ENCODE assay signal across 24 cellular contexts in the genomic region with DNA sequence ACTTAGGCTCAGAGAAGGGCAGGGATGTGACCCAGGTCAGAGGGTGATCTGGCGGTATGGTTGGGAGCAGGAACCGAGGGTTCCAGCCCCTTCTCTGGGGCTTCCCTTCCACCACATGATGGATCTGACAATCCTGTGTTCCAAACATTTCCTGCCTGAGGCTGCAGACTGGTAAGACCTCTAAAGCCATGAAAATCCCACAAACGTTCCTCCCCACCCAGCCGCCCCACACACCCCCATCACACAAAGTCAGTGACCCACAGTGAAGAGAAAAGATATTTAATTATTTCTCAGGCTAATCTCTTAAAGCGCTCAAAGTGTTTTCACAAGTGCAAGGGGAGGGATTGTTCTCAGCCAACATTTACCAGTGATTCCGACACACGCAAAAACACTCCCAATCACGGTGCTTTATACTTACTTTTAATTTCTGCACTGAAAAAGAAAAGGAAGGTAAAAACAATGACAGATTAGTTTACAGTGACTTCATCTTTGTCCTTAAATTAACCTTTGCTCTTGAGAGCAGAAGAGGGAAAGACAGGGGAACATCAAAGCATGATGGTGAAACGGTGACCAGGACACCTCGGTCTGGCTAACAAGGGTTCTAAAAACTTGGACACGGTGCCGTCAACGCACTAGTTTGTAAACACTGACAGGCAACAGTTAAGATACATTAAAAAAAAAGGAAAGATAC. TPM values are rescaled to one million over a fixed set of nuclear protein-coding genes. Genes with fewer than 3 reads are reported as not detected.
A peak's percentile ranks its signal among the peaks of the same experiment; 100 is the strongest.
DNase-seq lines count a peak whose midpoint lies in the region; ATAC-seq and TF ChIP-seq lines count a peak whose summit lies in the region.
"Had no signal": no experiment of that assay in that cellular context is flagged by ENCODE, and none has a peak within 500 bp of the region (broad histone marks: within the 10 kb centered on the region; RNA-seq: fewer than 3 reads in every experiment).

No MANE protein-coding gene starts in this region.

- H3K9me3 ChIP-seq in gastroesophageal sphincter (no peaks in the 10 kb centered on the region), vagina (no peaks in the 10 kb centered on the region)
- H3K9me3 ChIP-seq: A549; BLaER1 treated with 17β-estradiol and CSF1 and Interleukin-3, amounts not matched to agents 10 nM and 100 nM; body of pancreas had no signal

- H3K9me3 Mint-ChIP-seq in activated T-cell treated with anti-CD3 and anti-CD28 coated beads, Interleukin-2, amount 50 U/mL, for 72 hours, result no peaks in the 10 kb centered on the region
- no peaks in the 10 kb centered on the region for H3K9me3 Mint-ChIP-seq in activated T-cell treated with anti-CD3 and anti-CD28 coated beads, Interleukin-2, amount 50 U/mL, for 4 hours
- H3K9me3 Mint-ChIP-seq in activated CD4-positive, alpha-beta memory T cell treated with anti-CD3 and anti-CD28 coated beads for 36 hours, result no peaks in the 10 kb centered on the region
- no peaks in the 10 kb centered on the region for H3K9me3 Mint-ChIP-seq in stimulated activated naive B cell treated with anti-CD40 and anti-IgM and Interleukin-4, amounts not matched to agents 10 μg/mL and 1 μg/mL and 100 μg/mL, for 72 hours
- H3K9me3 Mint-ChIP-seq: activated naive CD4-positive, alpha-beta T cell treated with anti-CD3 and anti-CD28 coated beads, Interleukin-2, amount 50 U/mL, for 24 hours had no signal

- H3K27me3 ChIP-seq in gastroesophageal sphincter (no peaks in the 10 kb centered on the region), vagina (no peaks in the 10 kb centered on the region)
- H3K27me3 ChIP-seq: BLaER1 treated with 17β-estradiol and CSF1 and Interleukin-3, amounts not matched to agents 10 nM and 100 nM; body of pancreas had no signal

- peaks cover 0 to 32% (median 0%) of the 10 kb centered on the region in 3 donors for H3K4me1 ChIP-seq in gastroesophageal sphincter
- H3K4me1 ChIP-seq in vagina, result no peaks in the 10 kb centered on the region
- H3K4me1 ChIP-seq: A549, body of pancreas had no signal

- DNase-seq in activated T-cell treated with anti-CD3 and anti-CD28 coated beads, Interleukin-2, amount 50 U/mL, for 72 hours, result no peak
- DNase-seq in activated T-cell treated with anti-CD3 and anti-CD28 coated beads, Interleukin-2, amount 50 U/mL, for 4 hours, result no peak
- no peak for DNase-seq in activated CD4-positive, alpha-beta memory T cell treated with anti-CD3 and anti-CD28 coated beads for 36 hours
- no peak for DNase-seq in stimulated activated naive B cell treated with anti-CD40 and anti-IgM and Interleukin-4, amounts not matched to agents 10 μg/mL and 1 μg/mL and 100 μg/mL, for 72 hours
- DNase-seq in vagina (ENCODE audit: extremely low spot score in 2 of 2) (no peak), AML-193 (lab: John Stamatoyannopoulos, UW) (no peak), SKM-1 treated with dmso at 0.1 percent for 144 hours (lab: John Stamatoyannopoulos, UW; ENCODE audit: unreplicated experiment) (no peak)
- DNase-seq: activated CD4-positive, alpha-beta T cell treated with anti-CD3 and anti-CD28 coated beads for 4 hours; cortex of kidney; left ventricle myocardium superior; NCI-H1436; NCI-H2171; NCI-H526; occipital lobe; retina; stimulated activated CD4-positive, alpha-beta T cell treated with anti-CD3 and anti-CD28 coated beads, Interleukin-4, amount 100 ng/mL, for 4 hours; substantia nigra had no signal

- H3K4me1 Mint-ChIP-seq in activated T-cell treated with anti-CD3 and anti-CD28 coated beads, Interleukin-2, amount 50 U/mL, for 72 hours (ENCODE audit: low read depth), result no peaks in the 10 kb centered on the region
- no peaks in the 10 kb centered on the region for H3K4me1 Mint-ChIP-seq in activated T-cell treated with anti-CD3 and anti-CD28 coated beads, Interleukin-2, amount 50 U/mL, for 4 hours (ENCODE audit: low read depth)
- H3K4me1 Mint-ChIP-seq in activated CD4-positive, alpha-beta memory T cell treated with anti-CD3 and anti-CD28 coated beads for 36 hours (ENCODE audit: low read depth), result peaks cover 11% of the 10 kb centered on the region
- no peaks in the 10 kb centered on the region for H3K4me1 Mint-ChIP-seq in stimulated activated naive B cell treated with anti-CD40 and anti-IgM and Interleukin-4, amounts not matched to agents 10 μg/mL and 1 μg/mL and 100 μg/mL, for 72 hours

- TF ChIP-seq POLR2A in gastroesophageal sphincter (IDR thresholded peaks at IDR 0.05), result no peak
- TF ChIP-seq POLR2A in vagina (IDR thresholded peaks at IDR 0.05), result no peak

- H3K4me3 ChIP-seq in gastroesophageal sphincter (no peak overlapping the region), vagina (no peak overlapping the region)
- H3K4me3 ChIP-seq: A549; BLaER1 treated with 17β-estradiol and CSF1 and Interleukin-3, amounts not matched to agents 10 nM and 100 nM; body of pancreas had no signal

- peak overlapping the region in 3 of 4 donors; percentile 60 to 65 (median 62) for H3K27ac ChIP-seq in gastroesophageal sphincter
- no peak overlapping the region for H3K27ac ChIP-seq in vagina
- H3K27ac ChIP-seq: A549; BLaER1 treated with 17β-estradiol and CSF1 and Interleukin-3, amounts not matched to agents 10 nM and 100 nM; body of pancreas; HL-60 had no signal

- no peaks in the 10 kb centered on the region for H3K27me3 Mint-ChIP-seq in activated T-cell treated with anti-CD3 and anti-CD28 coated beads, Interleukin-2, amount 50 U/mL, for 72 hours (ENCODE audit: low read depth)
- H3K27me3 Mint-ChIP-seq in activated T-cell treated with anti-CD3 and anti-CD28 coated beads, Interleukin-2, amount 50 U/mL, for 4 hours (ENCODE audit: low read depth), result no peaks in the 10 kb centered on the region
- H3K27me3 Mint-ChIP-seq in activated CD4-positive, alpha-beta memory T cell treated with anti-CD3 and anti-CD28 coated beads for 36 hours, result no peaks in the 10 kb centered on the region
- H3K27me3 Mint-ChIP-seq in stimulated activated naive B cell treated with anti-CD40 and anti-IgM and Interleukin-4, amounts not matched to agents 10 μg/mL and 1 μg/mL and 100 μg/mL, for 72 hours, result no peaks in the 10 kb centered on the region
- H3K27me3 Mint-ChIP-seq: activated naive CD4-positive, alpha-beta T cell treated with anti-CD3 and anti-CD28 coated beads, Interleukin-2, amount 50 U/mL, for 24 hours had no signal

- TF ChIP-seq EP300 in gastroesophageal sphincter (IDR thresholded peaks at IDR 0.05), result no peak

- TF ChIP-seq CTCF in gastroesophageal sphincter (IDR thresholded peaks at IDR 0.05) (no peak), vagina (IDR thresholded peaks at IDR 0.05) (no peak)

- peaks cover 0 to 73% of the 10 kb centered on the region in 2 donors for H3K36me3 ChIP-seq in gastroesophageal sphincter
- H3K36me3 ChIP-seq in vagina, result peaks cover 5 to 62% of the 10 kb centered on the region in 2 donors

- peaks cover 4 to 11% of the 10 kb centered on the region in 2 donors for H3K36me3 Mint-ChIP-seq in activated T-cell treated with anti-CD3 and anti-CD28 coated beads, Interleukin-2, amount 50 U/mL, for 72 hours (ENCODE audit: insufficient read depth in 2 of 2)
- peaks cover 32% of the 10 kb centered on the region for H3K36me3 Mint-ChIP-seq in activated T-cell treated with anti-CD3 and anti-CD28 coated beads, Interleukin-2, amount 50 U/mL, for 4 hours (ENCODE audit: insufficient read depth)
- H3K36me3 Mint-ChIP-seq in activated CD4-positive, alpha-beta memory T cell treated with anti-CD3 and anti-CD28 coated beads for 36 hours, result peaks cover 53% of the 10 kb centered on the region
- H3K36me3 Mint-ChIP-seq in stimulated activated naive B cell treated with anti-CD40 and anti-IgM and Interleukin-4, amounts not matched to agents 10 μg/mL and 1 μg/mL and 100 μg/mL, for 72 hours, result peaks cover 37 to 66% of the 10 kb centered on the region in 2 donors

- no peak for ATAC-seq in activated T-cell treated with anti-CD3 and anti-CD28 coated beads, Interleukin-2, amount 50 U/mL, for 72 hours (replicated peaks in 1 of 2)
- ATAC-seq in activated T-cell treated with anti-CD3 and anti-CD28 coated beads, Interleukin-2, amount 50 U/mL, for 4 hours, result no peak
- ATAC-seq in gastroesophageal sphincter, result no peak
- no peak for ATAC-seq in stimulated activated naive B cell treated with anti-CD40 and anti-IgM and Interleukin-4, amounts not matched to agents 10 μg/mL and 1 μg/mL and 100 μg/mL, for 72 hours (replicated peaks)
- ATAC-seq: body of pancreas, left ventricle myocardium superior had no signal

- POLR2A ChIA-PET in activated CD4-positive, alpha-beta memory T cell treated with anti-CD3 and anti-CD28 coated beads for 36 hours (lab: Charles Lee), result no interaction called here

- peak overlapping the region; percentile 33 for H3K27ac Mint-ChIP-seq in activated T-cell treated with anti-CD3 and anti-CD28 coated beads, Interleukin-2, amount 50 U/mL, for 72 hours
- H3K27ac Mint-ChIP-seq in activated CD4-positive, alpha-beta memory T cell treated with anti-CD3 and anti-CD28 coated beads for 36 hours, result peak overlapping the region; percentile 56
- H3K27ac Mint-ChIP-seq in stimulated activated naive B cell treated with anti-CD40 and anti-IgM and Interleukin-4, amounts not matched to agents 10 μg/mL and 1 μg/mL and 100 μg/mL, for 72 hours, result peak overlapping the region; percentile 47
- H3K27ac Mint-ChIP-seq: activated naive CD4-positive, alpha-beta T cell treated with anti-CD3 and anti-CD28 coated beads, Interleukin-2, amount 50 U/mL, for 24 hours had no signal

- H3K4me3 Mint-ChIP-seq in activated T-cell treated with anti-CD3 and anti-CD28 coated beads, Interleukin-2, amount 50 U/mL, for 72 hours, result no peak overlapping the region
- H3K4me3 Mint-ChIP-seq in activated T-cell treated with anti-CD3 and anti-CD28 coated beads, Interleukin-2, amount 50 U/mL, for 4 hours, result no peak overlapping the region
- H3K4me3 Mint-ChIP-seq in activated CD4-positive, alpha-beta memory T cell treated with anti-CD3 and anti-CD28 coated beads for 36 hours, result no peak overlapping the region
- H3K4me3 Mint-ChIP-seq in stimulated activated naive B cell treated with anti-CD40 and anti-IgM and Interleukin-4, amounts not matched to agents 10 μg/mL and 1 μg/mL and 100 μg/mL, for 72 hours, result no peak overlapping the region
- H3K4me3 Mint-ChIP-seq: activated naive CD4-positive, alpha-beta T cell treated with anti-CD3 and anti-CD28 coated beads, Interleukin-2, amount 50 U/mL, for 24 hours had no signal

- WGBS in gastroesophageal sphincter (ENCODE audit: low coverage in 1 of 2), 2 donors, result 81 to 82% methylated on average over 10 to 13 of the region's 13 CpGs

- intact Hi-C loops in activated CD4-positive, alpha-beta memory T cell treated with anti-CD3 and anti-CD28 coated beads for 36 hours (cut with micrococcal nuclease), result no loop called here
- intact Hi-C loops in vagina (cut with DNase I), result no loop called here

- CTCF ChIA-PET in activated CD4-positive, alpha-beta memory T cell treated with anti-CD3 and anti-CD28 coated beads for 36 hours (lab: Charles Lee), result no interaction called here

RNA-seq across cellular contexts. Expression of a gene that starts 42.4 kb away (rescaled TPM):
- 100 to 1,000 TPM; 304 to 326 TPM for total RNA-seq in activated T-cell treated with anti-CD3 and anti-CD28 coated beads, Interleukin-2, amount 50 U/mL, for 72 hours
- total RNA-seq in activated T-cell treated with anti-CD3 and anti-CD28 coated beads, Interleukin-2, amount 50 U/mL, for 4 hours, result 100 to 1,000 TPM; 291 to 356 (median 334) TPM
- total RNA-seq in activated CD4-positive, alpha-beta memory T cell treated with anti-CD3 and anti-CD28 coated beads for 36 hours, result 100 to 1,000 TPM; 351 to 353 TPM
- total RNA-seq in gastroesophageal sphincter (100 to 1,000 TPM; 353 to 530 (median 419) TPM), vagina (159 TPM)

RNA-seq across cellular contexts. Expression of a gene that starts 52.9 kb away (rescaled TPM):
- 1 to 10 TPM; 1.1 to 1.7 TPM for total RNA-seq in activated T-cell treated with anti-CD3 and anti-CD28 coated beads, Interleukin-2, amount 50 U/mL, for 72 hours
- total RNA-seq in activated T-cell treated with anti-CD3 and anti-CD28 coated beads, Interleukin-2, amount 50 U/mL, for 4 hours, result 1 to 10 TPM; 1.7 to 3.0 (median 2.6) TPM
- total RNA-seq in activated CD4-positive, alpha-beta memory T cell treated with anti-CD3 and anti-CD28 coated beads for 36 hours, result under 1 TPM; 0.10 to 0.65 TPM
- total RNA-seq in gastroesophageal sphincter (1 to 10 TPM; 3.1 to 6.5 (median 4.3) TPM), vagina (7.9 TPM)
- total RNA-seq: G401 had no signal
